In genomic region chr6:108222504-108222903, GRCh38 we compare ENCODE assay signal across 16 cellular contexts. TPM values are rescaled to one million over a fixed set of nuclear protein-coding genes. Genes with fewer than 3 reads are reported as not detected.
DNase-seq lines count a peak whose midpoint lies in the region; ATAC-seq and TF ChIP-seq lines count a peak whose summit lies in the region.
"Had no signal": no experiment of that assay in that cellular context is flagged by ENCODE, and none has a peak within 500 bp of the region (broad histone marks: within the 10 kb centered on the region; RNA-seq: fewer than 3 reads in every experiment).

No MANE protein-coding gene starts in this region.

- peak; percentile 39 to 43 for DNase-seq in AML-193 (lab: John Stamatoyannopoulos, UW)
- peak; percentile 41 for DNase-seq in HT1080 (ENCODE audit: low read depth)
- DNase-seq in activated CD8-positive, alpha-beta T cell treated with anti-CD3 and anti-CD28 coated beads for 36 hours, result no peak
- DNase-seq in immature natural killer cell, result no peak
- no peak for DNase-seq in D341Med (ENCODE audit: low spot score)
- DNase-seq in stimulated activated CD4-positive, alpha-beta T cell treated with anti-CD3 and anti-CD28 coated beads, Interleukin-15, amount 100 ng/mL, for 24 hours, result no peak
- DNase-seq in SJCRH30, result no peak
- no peak for DNase-seq in activated effector memory CD4-positive, alpha-beta T cell treated with anti-CD3 and anti-CD28 coated beads, Interleukin-2, amount 50 U/mL, for 16 hours
- DNase-seq: activated naive CD4-positive, alpha-beta T cell treated with anti-CD3 and anti-CD28 coated beads for 36 hours; CD4-positive, alpha-beta T cell; cortex of kidney; gastrocnemius medialis; left cardiac atrium; NCI-H1105 treated with DMSO at 0.1 percent for 48 hours had no signal

- no peak for TF ChIP-seq CTCF in activated CD8-positive, alpha-beta T cell treated with anti-CD3 and anti-CD28 coated beads for 36 hours (IDR thresholded peaks at IDR 0.05)

- peaks cover 22% of the 10 kb centered on the region for H3K4me1 Mint-ChIP-seq in activated CD8-positive, alpha-beta T cell treated with anti-CD3 and anti-CD28 coated beads for 36 hours (ENCODE audit: low read depth)
- H3K4me1 Mint-ChIP-seq in immature natural killer cell, result peaks cover 23 to 28% of the 10 kb centered on the region in 2 donors

- no peak overlapping the region for H3K4me3 Mint-ChIP-seq in activated CD8-positive, alpha-beta T cell treated with anti-CD3 and anti-CD28 coated beads for 36 hours
- H3K4me3 Mint-ChIP-seq in immature natural killer cell, result peak overlapping the region in 1 of 5 donors; percentile 50
- H3K4me3 Mint-ChIP-seq: activated naive CD4-positive, alpha-beta T cell treated with anti-CD3 and anti-CD28 coated beads for 36 hours; CD4-positive, alpha-beta T cell had no signal

- peaks cover 7% of the 10 kb centered on the region for H3K4me1 ChIP-seq in SJCRH30

- intact Hi-C loops in activated CD8-positive, alpha-beta T cell treated with anti-CD3 and anti-CD28 coated beads for 36 hours (cut with micrococcal nuclease), result no loop called here

- CTCF ChIA-PET in activated CD8-positive, alpha-beta T cell treated with anti-CD3 and anti-CD28 coated beads for 36 hours (lab: Charles Lee), result interaction anchor here (0.6 to 2.3 kb wide), 2 partner anchors 11 to 324 kb away, joined by 3 to 5 read pairs; no protein-coding TSS in a partner anchor

- H3K9me3 ChIP-seq in SJCRH30 (replicated peaks), result no peaks in the 10 kb centered on the region
- H3K9me3 ChIP-seq: gastrocnemius medialis had no signal

- H3K36me3 Mint-ChIP-seq in activated CD8-positive, alpha-beta T cell treated with anti-CD3 and anti-CD28 coated beads for 36 hours (ENCODE audit: low read depth), result peaks cover 29% of the 10 kb centered on the region
- peaks cover 4 to 21% (median 16%) of the 10 kb centered on the region in 3 donors for H3K36me3 Mint-ChIP-seq in immature natural killer cell

- H3K27me3 Mint-ChIP-seq in activated CD8-positive, alpha-beta T cell treated with anti-CD3 and anti-CD28 coated beads for 36 hours, result no peaks in the 10 kb centered on the region
- peaks cover 0 to 1% (median 0%) of the 10 kb centered on the region in 3 donors for H3K27me3 Mint-ChIP-seq in immature natural killer cell (ENCODE audit: low read depth in 3 of 3)
- H3K27me3 Mint-ChIP-seq: CD4-positive, alpha-beta T cell had no signal

- H3K27me3 ChIP-seq in SJCRH30, result no peaks in the 10 kb centered on the region
- H3K27me3 ChIP-seq: gastrocnemius medialis had no signal

- POLR2A ChIA-PET in activated CD8-positive, alpha-beta T cell treated with anti-CD3 and anti-CD28 coated beads for 36 hours (lab: Charles Lee), result no interaction called here

- H3K36me3 ChIP-seq in SJCRH30, result peaks cover 30% of the 10 kb centered on the region

- H3K9me3 Mint-ChIP-seq in activated CD8-positive, alpha-beta T cell treated with anti-CD3 and anti-CD28 coated beads for 36 hours, result no peaks in the 10 kb centered on the region
- no peaks in the 10 kb centered on the region for H3K9me3 Mint-ChIP-seq in immature natural killer cell
- H3K9me3 Mint-ChIP-seq: activated naive CD4-positive, alpha-beta T cell treated with anti-CD3 and anti-CD28 coated beads for 36 hours; CD4-positive, alpha-beta T cell had no signal

- ATAC-seq in activated CD8-positive, alpha-beta T cell treated with anti-CD3 and anti-CD28 coated beads for 36 hours, result peak; percentile 49
- ATAC-seq: gastrocnemius medialis, Right ventricle myocardium inferior had no signal

- H3K27ac ChIP-seq in SJCRH30, result no peak overlapping the region
- H3K27ac ChIP-seq: gastrocnemius medialis had no signal

- no peak overlapping the region for H3K4me3 ChIP-seq in SJCRH30
- H3K4me3 ChIP-seq: gastrocnemius medialis had no signal

- H3K27ac Mint-ChIP-seq in activated CD8-positive, alpha-beta T cell treated with anti-CD3 and anti-CD28 coated beads for 36 hours, result peak overlapping the region; percentile 62
- peak overlapping the region; percentile 1 to 69 (median 46) for H3K27ac Mint-ChIP-seq in immature natural killer cell
- H3K27ac Mint-ChIP-seq: activated naive CD4-positive, alpha-beta T cell treated with anti-CD3 and anti-CD28 coated beads for 36 hours; CD4-positive, alpha-beta T cell had no signal

RNA-seq across cellular contexts. Expression of gene SNX3, which starts 38.3 kb away (rescaled TPM):
- total RNA-seq in HT1080 (2014; rRNA removed; shearing (Covaris generic)), result 122 and 149 TPM in 2 replicates
- polyA plus RNA-seq in HT1080 (2015; cell fraction: cytosol; rRNA removed), result 209 and 223 TPM in 2 replicates
- 54.4 and 62.0 TPM in 2 replicates for polyA plus RNA-seq in HT1080 (2015; cell fraction: nucleus; rRNA removed)
- total RNA-seq in activated CD8-positive, alpha-beta T cell treated with anti-CD3 and anti-CD28 coated beads for 36 hours, result 10 to 100 TPM; 62.5 to 68.4 TPM
- 100 to 1,000 TPM; 218 to 469 (median 234) TPM for polyA plus RNA-seq in immature natural killer cell
- total RNA-seq in SJCRH30 (2014; rRNA removed; shearing (Covaris generic)), result 189 and 209 TPM in 2 replicates

RNA-seq across cellular contexts. Expression of gene NR2E1, which starts 56.7 kb away (rescaled TPM):
- total RNA-seq in HT1080 (2014; rRNA removed; shearing (Covaris generic)), result not detected in 2 replicates
- not detected in 2 replicates for polyA plus RNA-seq in HT1080 (2015; cell fraction: cytosol; rRNA removed)
- not detected in 2 replicates for polyA plus RNA-seq in HT1080 (2015; cell fraction: nucleus; rRNA removed)
- total RNA-seq in activated CD8-positive, alpha-beta T cell treated with anti-CD3 and anti-CD28 coated beads for 36 hours, result not detected
- polyA plus RNA-seq in immature natural killer cell, result not detected
- 0.13 and 0.22 TPM in 2 replicates for total RNA-seq in SJCRH30 (2014; rRNA removed; shearing (Covaris generic))
- total RNA-seq: activated naive CD4-positive, alpha-beta T cell treated with anti-CD3 and anti-CD28 coated beads for 36 hours; CD4-positive, alpha-beta T cell; gastrocnemius medialis; left cardiac atrium; NCI-H460; Right ventricle myocardium inferior had no signal

Comparison
In these comparisons a context has a peak if more than half of its experiments do, and no peak if none do; other contexts are left out.
1. DNase-seq: peak in AML-193 (2 of 2) and HT1080 (single experiment); none in activated CD8-positive, alpha-beta T cell treated with anti-CD3 and anti-CD28 coated beads for 36 hours (single experiment), immature natural killer cell (0 of 3), D341Med (single experiment), stimulated activated CD4-positive, alpha-beta T cell treated with anti-CD3 and anti-CD28 coated beads, Interleukin-15, amount 100 ng/mL, for 24 hours (single experiment), SJCRH30 (0 of 2) and activated effector memory CD4-positive, alpha-beta T cell treated with anti-CD3 and anti-CD28 coated beads, Interleukin-2, amount 50 U/mL, for 16 hours (single experiment).